8 cellular contexts compared by ENCODE assay signal in genomic region chr2:72886505-72887031, GRCh38. TPM values are rescaled to one million over a fixed set of nuclear protein-coding genes. Genes with fewer than 3 reads are reported as not detected.
DNase-seq lines count a peak whose midpoint lies in the region; ATAC-seq and TF ChIP-seq lines count a peak whose summit lies in the region.

No MANE protein-coding gene starts in this region.

- no peaks in the 10 kb centered on the region for H3K9me2 ChIP-seq in PC-9 (ENCODE audit: insufficient read depth)

- WGBS in esophagus muscularis mucosa: 46% methylated on average over 6 of the region's 7 CpGs

- TF ChIP-seq EP300 in esophagus muscularis mucosa (IDR thresholded peaks at IDR 0.05): no peak

- CTCF ChIA-PET in PC-9 (lab: Charles Lee): interaction anchor here (1.2 to 1.8 kb wide), 2 partner anchors 22 to 24 kb away, joined by 3 to 10 read pairs; no protein-coding TSS in a partner anchor

- no peaks in the 10 kb centered on the region for H3K79me2 ChIP-seq in PC-9 (ENCODE audit: low read depth)

- H3K4me3 ChIP-seq in GM06990 (replicated peaks; ENCODE audit: low read depth, low read length) (peak overlapping the region; percentile 50; the same call in 1 of the 2 replicates), PC-9 (peak overlapping the region; percentile 85), esophagus muscularis mucosa (peak overlapping the region; percentile 82 to 89 (median 86)), rectal smooth muscle tissue (ENCODE audit: low read length) (peak overlapping the region; percentile 68)

- TF ChIP-seq CTCF in GM06990 (IDR thresholded peaks at IDR 0.05; ENCODE audit: insufficient read depth, low read length, poor library complexity, severe bottlenecking): no peak
- TF ChIP-seq CTCF in PC-9 (conservative IDR thresholded peaks at IDR 0.05): no peak
- TF ChIP-seq CTCF in esophagus muscularis mucosa (IDR thresholded peaks at IDR 0.05): no peak

- H3K9me3 ChIP-seq in PC-9 (ENCODE audit: insufficient read depth, low read depth) (no peaks in the 10 kb centered on the region), esophagus muscularis mucosa (peaks cover 0 to 4% (median 0%) of the 10 kb centered on the region in 4 donors)

- ATAC-seq in HG02798 (IDR thresholded peaks at IDR 0.05; ENCODE audit: poor library complexity, unreplicated experiment): no peak
- ATAC-seq in HG02678 (IDR thresholded peaks at IDR 0.05; ENCODE audit: unreplicated experiment): no peak

- BruUV-seq in PC-9 (replicated peaks; lab: Mats Ljungman, UMichigan): no TSS peak

- DNase-seq in GM06990 (ENCODE audit: extremely low read depth, insufficient read length) (no peak), PC-9 (no peak), esophagus muscularis mucosa (ENCODE audit: extremely low spot score) (no peak), NCI-H446 (lab: John Stamatoyannopoulos, UW) (no peak), NCI-H2196 (lab: John Stamatoyannopoulos, UW; ENCODE audit: unreplicated experiment) (no peak)

- intact Hi-C loops in PC-9 (cut with micrococcal nuclease; ENCODE audit: unreplicated experiment): loop anchor here (1.0 kb wide), 2 partner anchors 115 to 1341 kb away; no protein-coding TSS in a partner anchor
- intact Hi-C loops in esophagus muscularis mucosa (cut with DNase I): no loop called here

- H3F3A ChIP-seq in PC-9 (ENCODE audit: insufficient read depth, low read depth): 0 out of 2 replicates have a peak, but pooled peaks cover 4% of the 10 kb centered on the region

- peak overlapping the region; percentile 96 for H2AFZ ChIP-seq in PC-9

- peaks cover 14% of the 10 kb centered on the region; the same call in 1 of the 2 replicates for H4K20me1 ChIP-seq in PC-9 (ENCODE audit: insufficient read depth)

- H3K4me2 ChIP-seq in PC-9: peak overlapping the region; percentile 90

- H3K36me3 ChIP-seq in GM06990 (ENCODE audit: control insufficient read depth, insufficient read depth, low read length) (no peaks in the 10 kb centered on the region), PC-9 (ENCODE audit: low read depth) (no peaks in the 10 kb centered on the region), esophagus muscularis mucosa (peaks cover 2 to 14% (median 7%) of the 10 kb centered on the region in 4 donors), rectal smooth muscle tissue (ENCODE audit: control insufficient read depth, insufficient read depth, low read length) (peaks cover 7% of the 10 kb centered on the region)

- H3K27me3 ChIP-seq in GM06990 (replicated peaks; ENCODE audit: control insufficient read depth, insufficient read depth, low read length) (no peaks in the 10 kb centered on the region), PC-9 (ENCODE audit: insufficient read depth, low read depth) (no peaks in the 10 kb centered on the region), esophagus muscularis mucosa (no peaks in the 10 kb centered on the region), rectal smooth muscle tissue (ENCODE audit: control insufficient read depth, insufficient read depth, low read length) (no peaks in the 10 kb centered on the region)

- no peak overlapping the region for H3K9ac ChIP-seq in rectal smooth muscle tissue (ENCODE audit: low read length)

- POLR2A ChIA-PET in PC-9 (lab: Charles Lee; ENCODE audit: unreplicated experiment): interaction anchor here (0.6 to 0.7 kb wide), 3 partner anchors 98 to 1469 kb away, joined by 3 read pairs; partner anchors contain the start of gene CCT7

- no peak for TF ChIP-seq POLR2A in esophagus muscularis mucosa (IDR thresholded peaks at IDR 0.05; ENCODE audit: low read depth)

- H3K4me1 ChIP-seq in PC-9 (replicated peaks; ENCODE audit: insufficient read depth) (peaks cover 21% of the 10 kb centered on the region), esophagus muscularis mucosa (peaks cover 24 to 35% (median 30%) of the 10 kb centered on the region in 4 donors), rectal smooth muscle tissue (ENCODE audit: control insufficient read depth, insufficient read depth, low read length) (peaks cover 6% of the 10 kb centered on the region)

- H3K27ac ChIP-seq in PC-9 (no peak overlapping the region), esophagus muscularis mucosa (replicated peaks in 1 of 4) (peak overlapping the region; percentile 89 to 97 (median 94)), rectal smooth muscle tissue (ENCODE audit: low read depth, low read length) (no peak overlapping the region)

RNA-seq across cellular contexts. Expression of gene SPR, which starts 0.6 kb away (rescaled TPM):
- total RNA-seq in PC-9 (2021) (33.6 and 53.1 TPM in 2 replicates), esophagus muscularis mucosa (10 to 100 TPM; 30.3 to 57.0 (median 50.3) TPM)

RNA-seq across cellular contexts. Expression of gene EMX1, which starts 30.8 kb away (rescaled TPM):
- total RNA-seq in PC-9 (2021) (not detected in 2 replicates), esophagus muscularis mucosa (not detected)

Comparison
In these comparisons a context has a peak if more than half of its experiments do, and no peak if none do; other contexts are left out.
1. H3K27ac ChIP-seq: peak in esophagus muscularis mucosa (4 of 4); none in PC-9 (single experiment) and rectal smooth muscle tissue (single experiment).
2. Peak in every context shown above with its lines, with median percentiles within 50 percentile points of each other: H3K4me3 ChIP-seq.